Comparison of ENCODE assay signal across 1 cellular context in genomic region chr10:77698267-77698932, GRCh38.
TF ChIP-seq lines count a peak whose summit lies in the region.

No MANE protein-coding gene starts in this region.

TF ChIP-seq in GM23338, 12 proteins besides CTCF, POLR2A, EP300 and RAD21 (continued from another document):
- TF ChIP-seq, protein P1, sequence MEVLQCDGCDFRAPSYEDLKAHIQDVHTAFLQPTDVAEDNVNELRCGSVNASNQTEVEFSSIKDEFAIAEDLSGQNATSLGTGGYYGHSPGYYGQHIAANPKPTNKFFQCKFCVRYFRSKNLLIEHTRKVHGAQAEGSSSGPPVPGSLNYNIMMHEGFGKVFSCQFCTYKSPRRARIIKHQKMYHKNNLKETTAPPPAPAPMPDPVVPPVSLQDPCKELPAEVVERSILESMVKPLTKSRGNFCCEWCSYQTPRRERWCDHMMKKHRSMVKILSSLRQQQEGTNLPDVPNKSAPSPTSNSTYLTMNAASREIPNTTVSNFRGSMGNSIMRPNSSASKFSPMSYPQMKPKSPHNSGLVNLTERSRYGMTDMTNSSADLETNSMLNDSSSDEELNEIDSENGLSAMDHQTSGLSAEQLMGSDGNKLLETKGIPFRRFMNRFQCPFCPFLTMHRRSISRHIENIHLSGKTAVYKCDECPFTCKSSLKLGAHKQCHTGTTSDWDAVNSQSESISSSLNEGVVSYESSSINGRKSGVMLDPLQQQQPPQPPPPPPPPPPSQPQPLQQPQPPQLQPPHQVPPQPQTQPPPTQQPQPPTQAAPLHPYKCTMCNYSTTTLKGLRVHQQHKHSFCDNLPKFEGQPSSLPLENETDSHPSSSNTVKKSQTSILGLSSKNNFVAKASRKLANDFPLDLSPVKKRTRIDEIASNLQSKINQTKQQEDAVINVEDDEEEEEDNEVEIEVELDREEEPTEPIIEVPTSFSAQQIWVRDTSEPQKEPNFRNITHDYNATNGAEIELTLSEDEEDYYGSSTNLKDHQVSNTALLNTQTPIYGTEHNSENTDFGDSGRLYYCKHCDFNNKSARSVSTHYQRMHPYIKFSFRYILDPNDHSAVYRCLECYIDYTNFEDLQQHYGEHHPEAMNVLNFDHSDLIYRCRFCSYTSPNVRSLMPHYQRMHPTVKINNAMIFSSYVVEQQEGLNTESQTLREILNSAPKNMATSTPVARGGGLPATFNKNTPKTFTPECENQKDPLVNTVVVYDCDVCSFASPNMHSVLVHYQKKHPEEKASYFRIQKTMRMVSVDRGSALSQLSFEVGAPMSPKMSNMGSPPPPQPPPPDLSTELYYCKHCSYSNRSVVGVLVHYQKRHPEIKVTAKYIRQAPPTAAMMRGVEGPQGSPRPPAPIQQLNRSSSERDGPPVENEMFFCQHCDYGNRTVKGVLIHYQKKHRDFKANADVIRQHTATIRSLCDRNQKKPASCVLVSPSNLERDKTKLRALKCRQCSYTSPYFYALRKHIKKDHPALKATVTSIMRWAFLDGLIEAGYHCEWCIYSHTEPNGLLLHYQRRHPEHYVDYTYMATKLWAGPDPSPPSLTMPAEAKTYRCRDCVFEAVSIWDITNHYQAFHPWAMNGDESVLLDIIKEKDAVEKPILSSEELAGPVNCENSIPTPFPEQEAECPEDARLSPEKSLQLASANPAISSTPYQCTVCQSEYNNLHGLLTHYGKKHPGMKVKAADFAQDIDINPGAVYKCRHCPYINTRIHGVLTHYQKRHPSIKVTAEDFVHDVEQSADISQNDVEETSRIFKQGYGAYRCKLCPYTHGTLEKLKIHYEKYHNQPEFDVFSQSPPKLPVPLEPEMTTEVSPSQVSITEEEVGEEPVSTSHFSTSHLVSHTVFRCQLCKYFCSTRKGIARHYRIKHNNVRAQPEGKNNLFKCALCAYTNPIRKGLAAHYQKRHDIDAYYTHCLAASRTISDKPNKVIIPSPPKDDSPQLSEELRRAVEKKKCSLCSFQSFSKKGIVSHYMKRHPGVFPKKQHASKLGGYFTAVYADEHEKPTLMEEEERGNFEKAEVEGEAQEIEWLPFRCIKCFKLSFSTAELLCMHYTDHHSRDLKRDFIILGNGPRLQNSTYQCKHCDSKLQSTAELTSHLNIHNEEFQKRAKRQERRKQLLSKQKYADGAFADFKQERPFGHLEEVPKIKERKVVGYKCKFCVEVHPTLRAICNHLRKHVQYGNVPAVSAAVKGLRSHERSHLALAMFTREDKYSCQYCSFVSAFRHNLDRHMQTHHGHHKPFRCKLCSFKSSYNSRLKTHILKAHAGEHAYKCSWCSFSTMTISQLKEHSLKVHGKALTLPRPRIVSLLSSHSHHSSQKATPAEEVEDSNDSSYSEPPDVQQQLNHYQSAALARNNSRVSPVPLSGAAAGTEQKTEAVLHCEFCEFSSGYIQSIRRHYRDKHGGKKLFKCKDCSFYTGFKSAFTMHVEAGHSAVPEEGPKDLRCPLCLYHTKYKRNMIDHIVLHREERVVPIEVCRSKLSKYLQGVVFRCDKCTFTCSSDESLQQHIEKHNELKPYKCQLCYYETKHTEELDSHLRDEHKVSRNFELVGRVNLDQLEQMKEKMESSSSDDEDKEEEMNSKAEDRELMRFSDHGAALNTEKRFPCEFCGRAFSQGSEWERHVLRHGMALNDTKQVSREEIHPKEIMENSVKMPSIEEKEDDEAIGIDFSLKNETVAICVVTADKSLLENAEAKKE (CRISPR knock-in tag; IDR thresholded peaks at IDR 0.05): no peak
- TF ChIP-seq POLR2AphosphoS5 (IDR thresholded peaks at IDR 0.05; ENCODE audit: low read depth) (no peak), NANOG (IDR thresholded peaks at IDR 0.05; ENCODE audit: borderline replicate concordance) (no peak), ZNF114 (CRISPR knock-in tag; IDR thresholded peaks at IDR 0.05) (no peak)
TF ChIP-seq in GM23338: peak in this region for 0.
